Comparison of ENCODE assay signal across 29 cellular contexts in the genomic region with DNA sequence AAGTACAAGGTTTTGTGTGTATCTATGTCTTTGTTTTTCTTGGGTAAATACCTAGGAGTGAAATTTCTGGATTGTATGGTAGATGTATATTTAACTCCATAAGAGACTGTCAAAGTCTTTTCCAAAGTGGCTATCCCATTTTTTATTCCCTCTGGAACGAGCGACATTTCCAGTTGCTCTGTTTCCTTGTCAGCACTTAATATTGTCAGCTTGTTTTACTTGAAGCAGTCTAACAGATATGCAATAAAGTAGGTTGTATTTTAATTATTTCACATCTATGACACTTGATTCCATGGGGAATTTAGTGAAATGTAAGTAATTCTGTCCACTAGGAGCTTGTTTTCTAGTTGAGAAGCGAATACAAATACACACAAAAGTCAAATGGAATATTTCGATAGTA.
"Had no signal": no experiment of that assay in that cellular context is flagged by ENCODE, and none has a peak within 500 bp of the region (broad histone marks: within the 10 kb centered on the region; RNA-seq: fewer than 3 reads in every experiment).

No MANE protein-coding gene starts in this region.

- H3K27ac ChIP-seq: colonic mucosa, coronary artery, dorsolateral prefrontal cortex, epithelial cell of prostate, esophagus muscularis mucosa, esophagus squamous epithelium, foreskin keratinocyte, gastrocnemius medialis, gastroesophageal sphincter, heart left ventricle, heart right ventricle had no signal

- DNase-seq: colonic mucosa; cortex of kidney; dermis blood vessel endothelial cell; dorsolateral prefrontal cortex; effector CD4-positive, alpha-beta T cell; effector CD8-positive, alpha-beta T cell; effector memory CD4-positive, alpha-beta T cell; effector memory CD8-positive, alpha-beta T cell; endodermal cell; erythroblast; esophagus squamous epithelium; foreskin fibroblast; foreskin keratinocyte; foreskin melanocyte; gastrocnemius medialis; glutamatergic neuron; head of caudate nucleus; heart left ventricle; heart right ventricle had no signal

- H3K9me3 ChIP-seq: colonic mucosa had no signal

- H3K27me3 ChIP-seq: colonic mucosa, dorsolateral prefrontal cortex, foreskin keratinocyte, gastrocnemius medialis had no signal

- H3K4me3 ChIP-seq: colonic mucosa, coronary artery, dorsolateral prefrontal cortex, esophagus muscularis mucosa, esophagus squamous epithelium, gastrocnemius medialis, gastroesophageal sphincter, heart left ventricle, heart right ventricle had no signal

- H3K4me3 Mint-ChIP-seq: dendritic cell treated with granulocyte-macrophage colony-stimulating factor and Interleukin-4, amounts not matched to agents 40 ng/mL and 50 ng/mL, for 4 days; effector memory CD8-positive, alpha-beta T cell; endodermal cell had no signal

- H3K27ac Mint-ChIP-seq: dendritic cell treated with granulocyte-macrophage colony-stimulating factor and Interleukin-4, amounts not matched to agents 40 ng/mL and 50 ng/mL, for 4 days; effector memory CD8-positive, alpha-beta T cell; endodermal cell had no signal

- H3K9me3 Mint-ChIP-seq: dendritic cell treated with granulocyte-macrophage colony-stimulating factor and Interleukin-4, amounts not matched to agents 40 ng/mL and 50 ng/mL, for 4 days; effector memory CD8-positive, alpha-beta T cell had no signal

- FAIRE-seq: colon, endometrium, endothelial cell of umbilical vein, frontal cortex had no signal

- ATAC-seq: effector memory CD8-positive, alpha-beta T cell; esophagus mucosa; foreskin keratinocyte; gastrocnemius medialis; gastroesophageal sphincter; heart left ventricle; heart right ventricle had no signal

- H3K4me1 ChIP-seq: colonic mucosa, esophagus muscularis mucosa, esophagus squamous epithelium, foreskin keratinocyte, gastroesophageal sphincter, heart left ventricle, heart right ventricle had no signal

- H3K36me3 ChIP-seq: colonic mucosa, esophagus muscularis mucosa, esophagus squamous epithelium, gastrocnemius medialis, gastroesophageal sphincter, heart left ventricle, heart right ventricle had no signal

- H3K27me3 Mint-ChIP-seq: dendritic cell treated with granulocyte-macrophage colony-stimulating factor and Interleukin-4, amounts not matched to agents 40 ng/mL and 50 ng/mL, for 4 days had no signal
